1 cellular context compared by ENCODE assay signal in genomic region chr10:118809372-118809695, GRCh38.
TF ChIP-seq lines count a peak whose summit lies in the region.

No MANE protein-coding gene starts in this region.

TF ChIP-seq in HepG2, 621 proteins besides CTCF, POLR2A, EP300 and RAD21 (continued from another document):
- TF ChIP-seq KIAA2018 (CRISPR knock-in tag; IDR thresholded peaks at IDR 0.05; ENCODE audit: borderline replicate concordance) = no peak
- TF ChIP-seq MEIS2 (CRISPR knock-in tag; IDR thresholded peaks at IDR 0.05) = no peak
- TF ChIP-seq CHCHD3 (CRISPR knock-in tag; IDR thresholded peaks at IDR 0.05) = no peak
- no peak for TF ChIP-seq HNRNPK (IDR thresholded peaks at IDR 0.05; ENCODE audit: low read depth, low read length, poor library complexity, severe bottlenecking)
- TF ChIP-seq, protein P1, sequence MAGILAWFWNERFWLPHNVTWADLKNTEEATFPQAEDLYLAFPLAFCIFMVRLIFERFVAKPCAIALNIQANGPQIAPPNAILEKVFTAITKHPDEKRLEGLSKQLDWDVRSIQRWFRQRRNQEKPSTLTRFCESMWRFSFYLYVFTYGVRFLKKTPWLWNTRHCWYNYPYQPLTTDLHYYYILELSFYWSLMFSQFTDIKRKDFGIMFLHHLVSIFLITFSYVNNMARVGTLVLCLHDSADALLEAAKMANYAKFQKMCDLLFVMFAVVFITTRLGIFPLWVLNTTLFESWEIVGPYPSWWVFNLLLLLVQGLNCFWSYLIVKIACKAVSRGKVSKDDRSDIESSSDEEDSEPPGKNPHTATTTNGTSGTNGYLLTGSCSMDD (CRISPR knock-in tag; IDR thresholded peaks at IDR 0.05) = no peak
- no peak for TF ChIP-seq CCDC6 (CRISPR knock-in tag; IDR thresholded peaks at IDR 0.05)
